ENCODE assay signal across 7 cellular contexts in genomic region chr19:49474545-49474930, GRCh38. TPM values are rescaled to one million over a fixed set of nuclear protein-coding genes. Genes with fewer than 3 reads are reported as not detected.
DNase-seq lines count a peak whose midpoint lies in the region; ATAC-seq and TF ChIP-seq lines count a peak whose summit lies in the region.

No MANE protein-coding gene starts in this region.

- no peak for TF ChIP-seq RAD21 in HCT116 (IDR thresholded peaks at IDR 0.05; ENCODE audit: low read depth)

- WGBS in hepatocyte (ENCODE audit: low lambda C conversion rate, missing lambda C conversion rate), result 38% methylated on average over 9 of the region's 11 CpGs

- H3K9me3 ChIP-seq in HCT116 (ENCODE audit: control insufficient read depth in 1 of 2, insufficient read depth in 1 of 2, low read depth in 1 of 2, low read length in 2 of 2) (no peaks in the 10 kb centered on the region), hepatocyte (ENCODE audit: low read depth) (no peaks in the 10 kb centered on the region)

- H3K9me3 Mint-ChIP-seq in activated CD8-positive, alpha-beta T cell treated with anti-CD3 and anti-CD28 coated beads, Interleukin-2, amount 10 ng/mL, durations not matched to agents 7 days and 5 days (ENCODE audit: insufficient read depth), result no peaks in the 10 kb centered on the region
- H3K9me3 Mint-ChIP-seq in stimulated activated naive CD8-positive, alpha-beta T cell treated with anti-CD3 and anti-CD28 coated beads, Interleukin-15, amount 100 ng/mL, for 72 hours, result no peaks in the 10 kb centered on the region

- DNase-seq in HCT116 (ENCODE audit: low read depth, low spot score) (no peak), hepatocyte (ENCODE audit: low spot score) (peak; percentile 6), hypothalamus (lab: John Stamatoyannopoulos, UW) (no peak), DMS153 treated with DMSO at 0.1 percent for 48 hours (lab: John Stamatoyannopoulos, UW; ENCODE audit: unreplicated experiment) (no peak)
- DNase-seq in activated CD8-positive, alpha-beta T cell treated with anti-CD3 and anti-CD28 coated beads, Interleukin-2, amount 10 ng/mL, durations not matched to agents 7 days and 5 days, result no peak
- DNase-seq in stimulated activated naive CD8-positive, alpha-beta T cell treated with anti-CD3 and anti-CD28 coated beads, Interleukin-15, amount 100 ng/mL, for 72 hours, result no peak

- H3K4me1 Mint-ChIP-seq in activated CD8-positive, alpha-beta T cell treated with anti-CD3 and anti-CD28 coated beads, Interleukin-2, amount 10 ng/mL, durations not matched to agents 7 days and 5 days (ENCODE audit: low read depth), result peaks cover 56% of the 10 kb centered on the region
- H3K4me1 Mint-ChIP-seq in stimulated activated naive CD8-positive, alpha-beta T cell treated with anti-CD3 and anti-CD28 coated beads, Interleukin-15, amount 100 ng/mL, for 72 hours, result peaks cover 77% of the 10 kb centered on the region

- BruUV-seq in HCT116 (replicated peaks; lab: Mats Ljungman, UMichigan), result no TSS peak

- no peaks in the 10 kb centered on the region; a peak in 1 of 4 replicates for H3K36me3 ChIP-seq in HCT116 (ENCODE audit: control insufficient read depth in 1 of 2, insufficient read depth in 2 of 2, low read length in 2 of 2)
- H3K36me3 ChIP-seq in hepatocyte (replicated peaks; ENCODE audit: insufficient read depth, low read depth), result no peaks in the 10 kb centered on the region

- H3K4me3 Mint-ChIP-seq in activated CD8-positive, alpha-beta T cell treated with anti-CD3 and anti-CD28 coated beads, Interleukin-2, amount 10 ng/mL, durations not matched to agents 7 days and 5 days, result peak overlapping the region; percentile 94
- peak overlapping the region; percentile 94 to 99 for H3K4me3 Mint-ChIP-seq in stimulated activated naive CD8-positive, alpha-beta T cell treated with anti-CD3 and anti-CD28 coated beads, Interleukin-15, amount 100 ng/mL, for 72 hours

- H3K4me1 ChIP-seq in HCT116 (ENCODE audit: control insufficient read depth in 1 of 2, insufficient read depth in 2 of 2, low read length in 2 of 2) (peaks cover 31 to 55% of the 10 kb centered on the region in 2 experiments), hepatocyte (ENCODE audit: insufficient read depth) (peaks cover 4% of the 10 kb centered on the region)

- TF ChIP-seq POLR2A in HCT116 (IDR thresholded peaks at IDR 0.05; ENCODE audit: borderline replicate concordance, extremely low read depth, insufficient read depth, insufficient read length), result no peak

- H3K4me3 ChIP-seq in HCT116 (replicated peaks in 1 of 2; ENCODE audit: low read depth in 1 of 2, low read length in 2 of 2), result peak overlapping the region; percentile 54 to 71
- H3K4me3 ChIP-seq in hepatocyte, result peak overlapping the region; percentile 84

- peak overlapping the region; percentile 72; the same call in 1 of the 2 replicates for H3K9ac ChIP-seq in HCT116 (ENCODE audit: low read length)

- POLR2A ChIA-PET in HCT116 (lab: Charles Lee), result interaction anchor here (2.5 kb wide), 1 partner anchor 21 kb away, joined by 7 read pairs; the partner anchor contains the start of gene RPS11
- POLR2A ChIA-PET in activated CD8-positive, alpha-beta T cell treated with anti-CD3 and anti-CD28 coated beads, Interleukin-2, amount 10 ng/mL, durations not matched to agents 7 days and 5 days (lab: Charles Lee), result interaction anchor here (1.0 to 2.1 kb wide), 2 partner anchors 14 to 21 kb away, joined by 6 to 13 read pairs; partner anchors contain the start of gene RPS11

- no peak for ATAC-seq in HCT116
- peak; percentile 3 for ATAC-seq in activated CD8-positive, alpha-beta T cell treated with anti-CD3 and anti-CD28 coated beads, Interleukin-2, amount 10 ng/mL, durations not matched to agents 7 days and 5 days
- no peak for ATAC-seq in stimulated activated naive CD8-positive, alpha-beta T cell treated with anti-CD3 and anti-CD28 coated beads, Interleukin-15, amount 100 ng/mL, for 72 hours
- no peak for ATAC-seq in esophagus mucosa

- H3K27me3 ChIP-seq in HCT116 (ENCODE audit: insufficient read depth, low read length) (no peaks in the 10 kb centered on the region), hepatocyte (no peaks in the 10 kb centered on the region)

- TF ChIP-seq CTCF in HCT116 (IDR thresholded peaks at IDR 0.05 in 2 of 3, conservative IDR thresholded peaks at IDR 0.05 in 1 of 3; ENCODE audit: borderline replicate concordance in 1 of 3, insufficient read depth in 1 of 3, low read depth in 2 of 3, low read length in 2 of 3), result no peak
- TF ChIP-seq CTCF in hepatocyte (IDR thresholded peaks at IDR 0.05; ENCODE audit: poor library complexity), result no peak

- no peaks in the 10 kb centered on the region for H3K79me2 ChIP-seq in HCT116 (ENCODE audit: insufficient read depth, low read length)
- no peaks in the 10 kb centered on the region for H3K79me2 ChIP-seq in hepatocyte

- no peaks in the 10 kb centered on the region for H3K27me3 Mint-ChIP-seq in activated CD8-positive, alpha-beta T cell treated with anti-CD3 and anti-CD28 coated beads, Interleukin-2, amount 10 ng/mL, durations not matched to agents 7 days and 5 days (ENCODE audit: low read depth)
- no peaks in the 10 kb centered on the region for H3K27me3 Mint-ChIP-seq in stimulated activated naive CD8-positive, alpha-beta T cell treated with anti-CD3 and anti-CD28 coated beads, Interleukin-15, amount 100 ng/mL, for 72 hours

- RAD21 ChIA-PET in HCT116 (lab: Charles Lee; ENCODE audit: low non-redundant PET in 1 of 2, low total read pairs in 2 of 2, uncharacterized antibody in 2 of 2, unreplicated experiment in 2 of 2), result interaction anchor here in 1 of 2 experiments (0.7 kb wide), 1 partner anchor 49 kb away, joined by 4 read pairs; no protein-coding TSS in a partner anchor

- peak overlapping the region; percentile 99 for H3K4me2 ChIP-seq in HCT116 (ENCODE audit: low read length)
- peak overlapping the region; percentile 92 for H3K4me2 ChIP-seq in hepatocyte

- H2AFZ ChIP-seq in HCT116 (ENCODE audit: low read depth, low read length, poor library complexity, severe bottlenecking) (peak overlapping the region; percentile 71), hepatocyte (peak overlapping the region; percentile 86)

- H3K9me2 ChIP-seq in HCT116 (ENCODE audit: insufficient read depth) (no peaks in the 10 kb centered on the region), hepatocyte (replicated peaks; ENCODE audit: insufficient read depth) (no peaks in the 10 kb centered on the region)

- peak overlapping the region; percentile 94 for H3K27ac Mint-ChIP-seq in activated CD8-positive, alpha-beta T cell treated with anti-CD3 and anti-CD28 coated beads, Interleukin-2, amount 10 ng/mL, durations not matched to agents 7 days and 5 days
- peak overlapping the region; percentile 94 for H3K27ac Mint-ChIP-seq in stimulated activated naive CD8-positive, alpha-beta T cell treated with anti-CD3 and anti-CD28 coated beads, Interleukin-15, amount 100 ng/mL, for 72 hours

- CTCF ChIA-PET in HCT116 (lab: Charles Lee), result no interaction called here
- CTCF ChIA-PET in activated CD8-positive, alpha-beta T cell treated with anti-CD3 and anti-CD28 coated beads, Interleukin-2, amount 10 ng/mL, durations not matched to agents 7 days and 5 days (lab: Charles Lee), result interaction anchor here (1.0 to 2.3 kb wide), 3 partner anchors 11 to 203 kb away, joined by 3 to 15 read pairs (median 13); no protein-coding TSS in a partner anchor

- no peaks in the 10 kb centered on the region for H4K20me1 ChIP-seq in HCT116 (ENCODE audit: insufficient read depth)
- no peaks in the 10 kb centered on the region for H4K20me1 ChIP-seq in hepatocyte (ENCODE audit: insufficient read depth, poor library complexity, severe bottlenecking)

- intact Hi-C loops in HCT116 (cut with micrococcal nuclease), result no loop called here

- peaks cover 37% of the 10 kb centered on the region for H3K36me3 Mint-ChIP-seq in activated CD8-positive, alpha-beta T cell treated with anti-CD3 and anti-CD28 coated beads, Interleukin-2, amount 10 ng/mL, durations not matched to agents 7 days and 5 days (ENCODE audit: low read depth)

- H3K27ac ChIP-seq in HCT116 (ENCODE audit: low read depth, low read length) (no peak overlapping the region), hepatocyte (no peak overlapping the region)

TF ChIP-seq in HCT116, 20 proteins besides CTCF, POLR2A, EP300 and RAD21 (continues in another document):
- TF ChIP-seq FOSL1 (IDR thresholded peaks at IDR 0.05; ENCODE audit: low read depth), result no peak
- TF ChIP-seq MAX (IDR thresholded peaks at IDR 0.05), result no peak

RNA-seq across cellular contexts. Expression of gene FLT3LG, which starts 0.5 kb away (rescaled TPM):
- total RNA-seq in HCT116 (2021; ENCODE audit: unreplicated experiment) (3.8 TPM), hepatocyte (0.24 and 1.3 TPM in 2 replicates), esophagus mucosa (3.3 TPM)
- 2.5 and 4.0 TPM in 2 replicates for polyA plus RNA-seq in HCT116 (2012)
- 100 to 1,000 TPM; 280 to 297 TPM for total RNA-seq in activated CD8-positive, alpha-beta T cell treated with anti-CD3 and anti-CD28 coated beads, Interleukin-2, amount 10 ng/mL, durations not matched to agents 7 days and 5 days
- 2.8 and 3.0 TPM in 2 replicates for polyA plus RNA-seq in hepatocyte

RNA-seq across cellular contexts. Expression of gene RPL13A, which starts 12.9 kb away (rescaled TPM):
- total RNA-seq in HCT116 (2021; ENCODE audit: unreplicated experiment), result 3,719 TPM
- 4,853 and 5,472 TPM in 2 replicates for polyA plus RNA-seq in HCT116 (2012)
- 1,000 to 10,000 TPM; 1,992 to 2,019 TPM for total RNA-seq in activated CD8-positive, alpha-beta T cell treated with anti-CD3 and anti-CD28 coated beads, Interleukin-2, amount 10 ng/mL, durations not matched to agents 7 days and 5 days
- 1,997 and 2,349 TPM in 2 replicates for total RNA-seq in hepatocyte
- 904 and 953 TPM in 2 replicates for polyA plus RNA-seq in hepatocyte
- 2,820 TPM for total RNA-seq in esophagus mucosa

RNA-seq across cellular contexts. Expression of gene ALDH16A1, which starts 21.5 kb away (rescaled TPM):
- total RNA-seq in HCT116 (2021; ENCODE audit: unreplicated experiment) (22.8 TPM), hepatocyte (29.9 and 32.4 TPM in 2 replicates), esophagus mucosa (27.2 TPM)
- 22.6 and 25.5 TPM in 2 replicates for polyA plus RNA-seq in HCT116 (2012)
- 10 to 100 TPM; 36.6 to 37.5 TPM for total RNA-seq in activated CD8-positive, alpha-beta T cell treated with anti-CD3 and anti-CD28 coated beads, Interleukin-2, amount 10 ng/mL, durations not matched to agents 7 days and 5 days
- 36.5 and 38.7 TPM in 2 replicates for polyA plus RNA-seq in hepatocyte

RNA-seq across cellular contexts. Expression of gene RPS11, which starts 21.7 kb away (rescaled TPM):
- 2,353 TPM for total RNA-seq in HCT116 (2021; ENCODE audit: unreplicated experiment)
- 4,962 and 5,407 TPM in 2 replicates for polyA plus RNA-seq in HCT116 (2012)
- total RNA-seq in activated CD8-positive, alpha-beta T cell treated with anti-CD3 and anti-CD28 coated beads, Interleukin-2, amount 10 ng/mL, durations not matched to agents 7 days and 5 days, result 1,000 to 10,000 TPM; 2,117 to 2,361 TPM
- total RNA-seq in hepatocyte, result 3,532 and 3,955 TPM in 2 replicates
- 672 and 689 TPM in 2 replicates for polyA plus RNA-seq in hepatocyte
- 1,446 TPM for total RNA-seq in esophagus mucosa

RNA-seq across cellular contexts. Expression of gene PIH1D1, which starts 22.9 kb away (rescaled TPM):
- total RNA-seq in HCT116 (2021; ENCODE audit: unreplicated experiment) (152 TPM), hepatocyte (72.1 and 73.2 TPM in 2 replicates), esophagus mucosa (53.6 TPM)
- polyA plus RNA-seq in HCT116 (2012), result 165 and 183 TPM in 2 replicates
- total RNA-seq in activated CD8-positive, alpha-beta T cell treated with anti-CD3 and anti-CD28 coated beads, Interleukin-2, amount 10 ng/mL, durations not matched to agents 7 days and 5 days, result 100 to 1,000 TPM; 128 to 129 TPM
- 79.8 and 98.9 TPM in 2 replicates for polyA plus RNA-seq in hepatocyte

Comparison
In these comparisons a context has a peak if more than half of its experiments do, and no peak if none do; other contexts are left out.
1. RNA of gene FLT3LG, which starts 0.5 kb away (total RNA-seq): 280 to 297 TPM in activated CD8-positive, alpha-beta T cell treated with anti-CD3 and anti-CD28 coated beads, Interleukin-2, amount 10 ng/mL, durations not matched to agents 7 days and 5 days; 3.8 TPM in HCT116 (single experiment), 3.3 TPM in esophagus mucosa (single experiment) and 0.24 to 1.3 TPM in hepatocyte; every median in the first group is over 10 times any median in the second.